Comparison of ENCODE assay signal across 14 cellular contexts in the genomic region with DNA sequence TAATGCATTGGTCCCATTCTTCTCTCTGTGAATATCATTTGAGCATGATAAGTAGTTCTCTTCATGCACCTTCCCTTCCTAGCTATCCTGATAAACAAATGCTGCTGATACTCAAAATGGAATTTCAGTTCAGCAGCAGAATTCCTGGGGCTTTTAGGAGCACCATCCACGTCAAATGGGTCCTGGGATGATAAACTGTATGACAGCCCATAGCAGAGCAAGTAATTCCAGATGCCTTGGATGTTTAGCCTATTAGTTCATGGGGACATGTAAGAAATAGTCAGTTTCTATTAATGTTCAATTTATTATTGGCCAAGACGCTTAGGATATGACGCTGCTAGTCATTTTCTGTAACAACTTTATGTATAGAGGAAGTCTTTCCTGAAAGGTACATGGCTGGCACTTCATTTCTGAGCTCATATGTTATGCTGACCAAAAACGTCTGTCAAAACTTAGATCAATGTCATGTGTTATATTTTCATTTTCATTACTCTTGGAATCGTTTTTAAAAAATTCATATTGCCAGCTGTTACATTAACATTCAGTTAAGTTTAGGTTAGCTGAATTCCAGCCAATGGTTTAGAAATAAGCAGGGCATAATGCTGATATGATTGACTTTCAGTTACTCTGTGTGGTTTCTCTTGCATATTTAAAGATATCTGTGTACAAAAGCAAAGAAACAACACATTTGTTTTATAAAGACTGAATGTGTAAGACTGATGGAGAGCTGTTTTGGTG.
DNase-seq lines count a peak whose midpoint lies in the region; ATAC-seq and TF ChIP-seq lines count a peak whose summit lies in the region.
"Had no signal": no experiment of that assay in that cellular context is flagged by ENCODE, and none has a peak within 500 bp of the region (broad histone marks: within the 10 kb centered on the region; RNA-seq: fewer than 3 reads in every experiment).

No MANE protein-coding gene starts in this region.

- no peak overlapping the region for H3K9ac ChIP-seq in neuronal stem cell (ENCODE audit: low read depth, low read length, poor library complexity)

- TF ChIP-seq CTCF in foreskin keratinocyte (conservative IDR thresholded peaks at IDR 0.05) (no peak), MCF 10A (IDR thresholded peaks at IDR 0.05; ENCODE audit: unreplicated experiment) (no peak)

- H3K36me3 ChIP-seq in neuronal stem cell (replicated peaks in 1 of 2; ENCODE audit: control insufficient read depth in 2 of 2, insufficient read depth in 2 of 2, low read length in 2 of 2) = no peaks in the 10 kb centered on the region

- no peaks in the 10 kb centered on the region for H3K27me3 ChIP-seq in foreskin keratinocyte
- no peaks in the 10 kb centered on the region for H3K27me3 ChIP-seq in neuronal stem cell (ENCODE audit: control insufficient read depth in 3 of 3, insufficient read depth in 3 of 3, low read depth in 1 of 3, low read length in 3 of 3)

- no peaks in the 10 kb centered on the region for H3K79me1 ChIP-seq in neuronal stem cell (ENCODE audit: low read depth, low read length)

- intact Hi-C loops in MCF 10A (cut with micrococcal nuclease) = no loop called here

- no peak overlapping the region for H3K27ac Mint-ChIP-seq in MCF 10A (ENCODE audit: low read depth, unreplicated experiment)
- H3K27ac Mint-ChIP-seq: activated T-helper 2 cell treated with anti-CD3 and anti-CD28 coated beads, Interferon-gamma antibody, Interleukin-2, Interleukin-4, amounts not matched to agents 10 μg/mL and 5 μg/mL and 100 μg/mL, durations not matched to agents 14 hours and 24 hours and 36 hours; CD4-positive, alpha-beta memory T cell had no signal

- peaks cover 0 to 17% of the 10 kb centered on the region in 2 donors for H3K9me3 ChIP-seq in neuronal stem cell (replicated peaks in 1 of 2; ENCODE audit: control insufficient read depth in 2 of 2, insufficient read depth in 1 of 2, low read depth in 1 of 2, low read length in 2 of 2)

- H3K4me3 Mint-ChIP-seq in MCF 10A (ENCODE audit: unreplicated experiment) = no peak overlapping the region
- H3K4me3 Mint-ChIP-seq: CD4-positive, alpha-beta memory T cell had no signal

- H3K9me3 Mint-ChIP-seq in MCF 10A (ENCODE audit: unreplicated experiment) = no peaks in the 10 kb centered on the region
- H3K9me3 Mint-ChIP-seq: activated T-helper 2 cell treated with anti-CD3 and anti-CD28 coated beads, Interferon-gamma antibody, Interleukin-2, Interleukin-4, amounts not matched to agents 10 μg/mL and 5 μg/mL and 100 μg/mL, durations not matched to agents 14 hours and 24 hours and 36 hours had no signal

- H2AK5ac ChIP-seq in neuronal stem cell (ENCODE audit: low read depth, low read length) = no peak overlapping the region

- H3K4me2 ChIP-seq in neuronal stem cell (ENCODE audit: insufficient read depth, low read length, poor library complexity, severe bottlenecking) = no peak overlapping the region

- H3K4ac ChIP-seq in neuronal stem cell (ENCODE audit: low read length) = no peak overlapping the region

- H2BK12ac ChIP-seq in neuronal stem cell (ENCODE audit: low read length) = no peak overlapping the region

- no peaks in the 10 kb centered on the region for H3K27me3 Mint-ChIP-seq in MCF 10A (ENCODE audit: insufficient read depth, unreplicated experiment)
- H3K27me3 Mint-ChIP-seq: CD4-positive, alpha-beta memory T cell had no signal

- H3K18ac ChIP-seq in neuronal stem cell (ENCODE audit: low read length) = no peak overlapping the region

- no peak overlapping the region for H3K4me3 ChIP-seq in neuronal stem cell (ENCODE audit: low read length in 2 of 2)

- no peak overlapping the region for H4K8ac ChIP-seq in neuronal stem cell (ENCODE audit: low read depth, low read length)

- H3K27ac ChIP-seq in foreskin keratinocyte = peak overlapping the region; percentile 28
- no peak overlapping the region for H3K27ac ChIP-seq in neuronal stem cell (replicated peaks; ENCODE audit: low read length)
- H3K27ac ChIP-seq: HL-60 had no signal

- H2BK15ac ChIP-seq in neuronal stem cell (ENCODE audit: low read length) = no peak overlapping the region

- CTCF ChIA-PET in MCF 10A (lab: Yijun Ruan, JAX) = interaction anchor here (1.2 kb wide), 1 partner anchor 9 kb away, joined by 6 read pairs; no protein-coding TSS in a partner anchor

- peaks cover 28% of the 10 kb centered on the region for H3K4me1 ChIP-seq in foreskin keratinocyte
- H3K4me1 ChIP-seq in neuronal stem cell (ENCODE audit: control insufficient read depth in 2 of 2, insufficient read depth in 1 of 2, low read depth in 1 of 2, low read length in 2 of 2) = peaks cover 6 to 25% of the 10 kb centered on the region in 2 donors

- peak; percentile 92 for DNase-seq in EL
- peak; percentile 85 for DNase-seq in amniotic epithelial cell (ENCODE audit: low read depth)
- peak; percentile 54 to 82 for DNase-seq in foreskin keratinocyte
- DNase-seq in neuronal stem cell (ENCODE audit: low spot score) = no peak
- no peak for DNase-seq in MCF 10A (ENCODE audit: unreplicated experiment)
- DNase-seq in NCI-H526 treated with DMSO at 0.1 percent for 48 hours (lab: John Stamatoyannopoulos, UW) = no peak
- DNase-seq: activated CD4-positive, alpha-beta T cell treated with anti-CD3 and anti-CD28 coated beads, Interleukin-2, amount 50 U/mL, for 1 hour; CD4-positive, alpha-beta memory T cell; NCI-H774; SW 1271 had no signal

- H3K4me1 Mint-ChIP-seq in MCF 10A (ENCODE audit: insufficient read depth, unreplicated experiment) = peaks cover 8% of the 10 kb centered on the region
- H3K4me1 Mint-ChIP-seq: CD4-positive, alpha-beta memory T cell had no signal

- no peaks in the 10 kb centered on the region for H3K36me3 Mint-ChIP-seq in MCF 10A (ENCODE audit: insufficient read depth, unreplicated experiment)
- H3K36me3 Mint-ChIP-seq: CD4-positive, alpha-beta memory T cell had no signal

- no peak overlapping the region for H2BK5ac ChIP-seq in neuronal stem cell (ENCODE audit: low read length)

- H3K14ac ChIP-seq in neuronal stem cell (ENCODE audit: low read length) = no peak overlapping the region

- peak overlapping the region; percentile 57 for H2AFZ ChIP-seq in neuronal stem cell (ENCODE audit: low read length)

- no peak overlapping the region for H2BK120ac ChIP-seq in neuronal stem cell (ENCODE audit: low read depth, low read length)

- WGBS in neuronal stem cell (ENCODE audit: extremely low coverage in 2 of 2, insufficient read length in 2 of 2, insufficient replicate concordance in 1 of 2), 2 donors = no CpG with 5 or more reads among the region's 5 CpGs

- no peak overlapping the region for H3K23ac ChIP-seq in neuronal stem cell (ENCODE audit: low read depth, low read length, poor library complexity)

- ATAC-seq in foreskin keratinocyte (peak; percentile 50), GM21447 (IDR thresholded peaks at IDR 0.05; ENCODE audit: unreplicated experiment) (no peak), HG03565 (IDR thresholded peaks at IDR 0.05; ENCODE audit: unreplicated experiment) (no peak)

- BruUV-seq in MCF 10A (replicated peaks; lab: Mats Ljungman, UMichigan) = no TSS peak

- no peak overlapping the region for H4K91ac ChIP-seq in neuronal stem cell (ENCODE audit: low read depth, low read length, poor library complexity)

- POLR2A ChIA-PET in MCF 10A (lab: Yijun Ruan, JAX) = no interaction called here

Comparison
In these comparisons a context has a peak if more than half of its experiments do, and no peak if none do; other contexts are left out.
1. DNase-seq: peak in EL (single experiment), amniotic epithelial cell (single experiment) and foreskin keratinocyte (2 of 2); none in neuronal stem cell (single experiment), MCF 10A (single experiment) and NCI-H526 treated with DMSO at 0.1 percent for 48 hours (single experiment).